17 cellular contexts compared by ENCODE assay signal in the genomic region with DNA sequence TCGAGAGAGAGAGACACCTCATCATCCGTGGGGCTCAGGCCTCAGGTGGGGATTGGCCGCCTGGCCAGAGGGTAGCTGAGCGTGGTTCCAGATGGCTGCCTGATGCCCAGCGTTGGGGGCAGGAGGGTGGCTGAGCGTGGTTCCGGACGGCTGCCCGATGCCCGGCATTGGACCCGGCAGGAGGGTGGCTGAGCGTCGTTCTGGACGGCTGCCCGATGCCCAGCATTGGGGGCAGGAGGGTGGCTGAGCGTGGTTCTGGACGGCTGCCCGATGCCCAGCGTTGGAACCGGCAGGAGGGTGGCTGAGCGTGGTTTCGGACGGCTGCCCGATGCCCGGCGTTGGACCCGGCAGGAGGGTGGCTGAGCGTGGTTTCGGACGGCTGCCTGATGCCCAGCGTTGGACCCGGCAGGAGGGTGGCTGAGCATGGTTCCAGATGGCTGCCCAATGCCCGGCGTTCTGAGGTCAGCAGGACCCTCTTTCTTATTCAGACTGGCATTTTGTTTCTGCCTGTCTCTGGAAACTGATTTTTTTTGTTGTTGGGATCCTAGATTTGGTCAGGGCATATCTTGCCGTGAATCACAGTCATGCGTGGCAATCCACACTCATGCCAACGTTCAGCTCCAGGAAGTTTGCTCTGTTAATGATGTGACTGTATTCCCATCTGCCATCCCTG. TPM values are rescaled to one million over a fixed set of nuclear protein-coding genes. Genes with fewer than 3 reads are reported as not detected.
A peak's percentile ranks its signal among the peaks of the same experiment; 100 is the strongest.
DNase-seq lines count a peak whose midpoint lies in the region; ATAC-seq and TF ChIP-seq lines count a peak whose summit lies in the region.
"Had no signal": no experiment of that assay in that cellular context is flagged by ENCODE, and none has a peak within 500 bp of the region (broad histone marks: within the 10 kb centered on the region; RNA-seq: fewer than 3 reads in every experiment).

No MANE protein-coding gene starts in this region.

- H3K4me1 Mint-ChIP-seq in natural killer cell treated with Interleukin-12 subunit alpha and Interleukin-12 subunit beta and Interleukin-15 and Interleukin-18, amount 100 ng/mL, for 72 hours (ENCODE audit: low read depth in 2 of 2): peaks cover 0 to 15% of the 10 kb centered on the region in 2 donors
- peaks cover 5 to 8% of the 10 kb centered on the region in 2 donors for H3K4me1 Mint-ChIP-seq in natural killer cell
- peaks cover 11% of the 10 kb centered on the region for H3K4me1 Mint-ChIP-seq in WTC11
- H3K4me1 Mint-ChIP-seq: CD14-positive monocyte had no signal

- POLR2A ChIA-PET in WTC11 (lab: Charles Lee): interaction anchor here (0.6 kb wide), 1 partner anchor 15 kb away, joined by 3 read pairs; no protein-coding TSS in a partner anchor
- POLR2A ChIA-PET in SK-N-SH (lab: Yijun Ruan, JAX): no interaction called here

- ATAC-seq in natural killer cell treated with Interleukin-12 subunit alpha and Interleukin-12 subunit beta and Interleukin-15 and Interleukin-18, amount 100 ng/mL, for 72 hours: no peak
- no peak for ATAC-seq in natural killer cell
- ATAC-seq in WTC11: no peak
- ATAC-seq in sciatic nerve: no peak
- ATAC-seq: Panc1 had no signal

- no peaks in the 10 kb centered on the region for H3K36me3 Mint-ChIP-seq in natural killer cell treated with Interleukin-12 subunit alpha and Interleukin-12 subunit beta and Interleukin-15 and Interleukin-18, amount 100 ng/mL, for 72 hours
- H3K36me3 Mint-ChIP-seq in natural killer cell: no peaks in the 10 kb centered on the region
- H3K36me3 Mint-ChIP-seq in WTC11: peaks cover 4% of the 10 kb centered on the region

- H3K4me3 ChIP-seq in SK-N-SH (ENCODE audit: low read depth in 2 of 2, low read length in 1 of 2): no peak overlapping the region
- H3K4me3 ChIP-seq: HAP-1 had no signal

- H3K4me1 ChIP-seq in SK-N-SH (ENCODE audit: control insufficient read depth in 1 of 2, insufficient read depth in 2 of 2, low read depth in 1 of 2, low read length in 1 of 2): no peaks in the 10 kb centered on the region
- H3K4me1 ChIP-seq: HAP-1 had no signal

- no peaks in the 10 kb centered on the region for H4K20me1 ChIP-seq in SK-N-SH (ENCODE audit: insufficient read depth)

- H3K27me3 ChIP-seq in SK-N-SH (ENCODE audit: insufficient read depth): peaks cover 71% of the 10 kb centered on the region

- H3K36me3 ChIP-seq in SK-N-SH (replicated peaks in 1 of 2; ENCODE audit: control insufficient read depth in 1 of 2, insufficient read depth in 2 of 2, low read length in 1 of 2): no peaks in the 10 kb centered on the region
- H3K36me3 ChIP-seq: HAP-1 had no signal

- CTCF ChIA-PET in WTC11 (lab: Charles Lee) (interaction anchor here (1.0 to 1.3 kb wide), 3 partner anchors 11 to 125 kb away, joined by 3 to 6 read pairs (median 3); no protein-coding TSS in a partner anchor), SK-N-SH (lab: Yijun Ruan, JAX) (interaction anchor here (0.7 to 1.5 kb wide), 3 partner anchors 13 to 125 kb away, joined by 3 to 4 read pairs (median 3); no protein-coding TSS in a partner anchor)

- peaks cover 7% of the 10 kb centered on the region for H3F3A ChIP-seq in SK-N-SH (replicated peaks; ENCODE audit: insufficient read depth)

- H3K27ac ChIP-seq in SK-N-SH (ENCODE audit: low read depth in 2 of 2, low read length in 1 of 2): no peak overlapping the region
- H3K27ac ChIP-seq: HL-60 had no signal

- H3K79me2 ChIP-seq in SK-N-SH (ENCODE audit: insufficient read depth): no peaks in the 10 kb centered on the region

- no peak overlapping the region for H2AFZ ChIP-seq in SK-N-SH (ENCODE audit: low read depth)

- H3K4me2 ChIP-seq in SK-N-SH: no peak overlapping the region

- no peak overlapping the region for H3K9ac ChIP-seq in SK-N-SH

- no peaks in the 10 kb centered on the region for H3K9me2 ChIP-seq in SK-N-SH

- peak; percentile 26 for DNase-seq in natural killer cell treated with Interleukin-12 subunit alpha and Interleukin-12 subunit beta and Interleukin-15 and Interleukin-18, amount 100 ng/mL, for 72 hours (ENCODE audit: low spot score)
- DNase-seq in natural killer cell: no peak
- DNase-seq in WTC11 (ENCODE audit: low spot score): peak; percentile 4
- DNase-seq in kidney tubule cell (ENCODE audit: low spot score): peak; percentile 63
- no peak for DNase-seq in sciatic nerve (ENCODE audit: low spot score)
- no peak for DNase-seq in midbrain (lab: John Stamatoyannopoulos, UW)
- DNase-seq in SK-N-SH: no peak
- DNase-seq: MV-4-11, NCI-H1436 treated with DMSO at 0.1 percent for 48 hours, NCI-H2029 treated with DMSO at 0.1 percent for 48 hours, NCI-H510A, NCI-H82, SHP77 had no signal

- no peak for TF ChIP-seq EP300 in SK-N-SH (IDR thresholded peaks at IDR 0.05; ENCODE audit: borderline replicate concordance in 1 of 2, low read depth in 1 of 2, low read length in 1 of 2)

- H3K9me3 ChIP-seq in SK-N-SH: no peaks in the 10 kb centered on the region
- H3K9me3 ChIP-seq: HAP-1 had no signal

- intact Hi-C loops in natural killer cell (cut with micrococcal nuclease): no loop called here
- intact Hi-C loops in sciatic nerve (cut with DNase I): no loop called here

- H3K27me3 Mint-ChIP-seq in natural killer cell treated with Interleukin-12 subunit alpha and Interleukin-12 subunit beta and Interleukin-15 and Interleukin-18, amount 100 ng/mL, for 72 hours: peaks cover 8 to 15% of the 10 kb centered on the region in 2 donors
- peaks cover 8 to 12% of the 10 kb centered on the region in 2 donors for H3K27me3 Mint-ChIP-seq in natural killer cell (ENCODE audit: low read depth in 2 of 2)
- H3K27me3 Mint-ChIP-seq in WTC11 (ENCODE audit: low read depth): peaks cover 59% of the 10 kb centered on the region

- no peaks in the 10 kb centered on the region for H3K9me3 Mint-ChIP-seq in natural killer cell treated with Interleukin-12 subunit alpha and Interleukin-12 subunit beta and Interleukin-15 and Interleukin-18, amount 100 ng/mL, for 72 hours
- no peaks in the 10 kb centered on the region for H3K9me3 Mint-ChIP-seq in natural killer cell
- H3K9me3 Mint-ChIP-seq in WTC11: peaks cover 5% of the 10 kb centered on the region

- 27% methylated on average over 20 of the region's 37 CpGs for WGBS in SK-N-SH (ENCODE audit: low lambda C conversion rate)

- H3K4me3 Mint-ChIP-seq in natural killer cell treated with Interleukin-12 subunit alpha and Interleukin-12 subunit beta and Interleukin-15 and Interleukin-18, amount 100 ng/mL, for 72 hours: no peak overlapping the region
- no peak overlapping the region for H3K4me3 Mint-ChIP-seq in natural killer cell
- no peak overlapping the region for H3K4me3 Mint-ChIP-seq in WTC11
- H3K4me3 Mint-ChIP-seq: CD14-positive monocyte had no signal

- no peak overlapping the region for H3K27ac Mint-ChIP-seq in natural killer cell treated with Interleukin-12 subunit alpha and Interleukin-12 subunit beta and Interleukin-15 and Interleukin-18, amount 100 ng/mL, for 72 hours
- no peak overlapping the region for H3K27ac Mint-ChIP-seq in natural killer cell
- no peak overlapping the region; the same call in 1 of the 2 replicates for H3K27ac Mint-ChIP-seq in WTC11
- H3K27ac Mint-ChIP-seq: CD14-positive monocyte had no signal

- no peak for TF ChIP-seq RAD21 in SK-N-SH (IDR thresholded peaks at IDR 0.05; ENCODE audit: low read length)

- TF ChIP-seq CTCF in natural killer cell (IDR thresholded peaks at IDR 0.05) (no peak), WTC11 (IDR thresholded peaks at IDR 0.05) (no peak), SK-N-SH (IDR thresholded peaks at IDR 0.05) (no peak)

TF ChIP-seq in SK-N-SH, 30 proteins besides CTCF, POLR2A, EP300 and RAD21 (continues in another document):
- TF ChIP-seq, protein P1, sequence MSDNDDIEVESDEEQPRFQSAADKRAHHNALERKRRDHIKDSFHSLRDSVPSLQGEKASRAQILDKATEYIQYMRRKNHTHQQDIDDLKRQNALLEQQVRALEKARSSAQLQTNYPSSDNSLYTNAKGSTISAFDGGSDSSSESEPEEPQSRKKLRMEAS (IDR thresholded peaks at IDR 0.05; ENCODE audit: low read depth): no peak
- TF ChIP-seq, protein P2, sequence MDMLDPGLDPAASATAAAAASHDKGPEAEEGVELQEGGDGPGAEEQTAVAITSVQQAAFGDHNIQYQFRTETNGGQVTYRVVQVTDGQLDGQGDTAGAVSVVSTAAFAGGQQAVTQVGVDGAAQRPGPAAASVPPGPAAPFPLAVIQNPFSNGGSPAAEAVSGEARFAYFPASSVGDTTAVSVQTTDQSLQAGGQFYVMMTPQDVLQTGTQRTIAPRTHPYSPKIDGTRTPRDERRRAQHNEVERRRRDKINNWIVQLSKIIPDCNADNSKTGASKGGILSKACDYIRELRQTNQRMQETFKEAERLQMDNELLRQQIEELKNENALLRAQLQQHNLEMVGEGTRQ (IDR thresholded peaks at IDR 0.05; ENCODE audit: borderline replicate concordance, low read depth, low read length): no peak
- no peak for TF ChIP-seq GATA2 (CRISPR knock-in tag; IDR thresholded peaks at IDR 0.05)
- TF ChIP-seq ELF1 (IDR thresholded peaks at IDR 0.05): no peak
- no peak for TF ChIP-seq JUND (IDR thresholded peaks at IDR 0.05)
- TF ChIP-seq MXI1 (IDR thresholded peaks at IDR 0.05; ENCODE audit: low read depth, low read length): no peak
- no peak for TF ChIP-seq RCOR1 (IDR thresholded peaks at IDR 0.05; ENCODE audit: low read length)
- no peak for TF ChIP-seq RFX5 (IDR thresholded peaks at IDR 0.05; ENCODE audit: low read length)
- TF ChIP-seq, protein P3, sequence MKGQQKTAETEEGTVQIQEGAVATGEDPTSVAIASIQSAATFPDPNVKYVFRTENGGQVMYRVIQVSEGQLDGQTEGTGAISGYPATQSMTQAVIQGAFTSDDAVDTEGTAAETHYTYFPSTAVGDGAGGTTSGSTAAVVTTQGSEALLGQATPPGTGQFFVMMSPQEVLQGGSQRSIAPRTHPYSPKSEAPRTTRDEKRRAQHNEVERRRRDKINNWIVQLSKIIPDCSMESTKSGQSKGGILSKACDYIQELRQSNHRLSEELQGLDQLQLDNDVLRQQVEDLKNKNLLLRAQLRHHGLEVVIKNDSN (IDR thresholded peaks at IDR 0.05; ENCODE audit: borderline replicate concordance, low read depth): no peak
- TF ChIP-seq CHD2 (IDR thresholded peaks at IDR 0.05; ENCODE audit: low read length, partially characterized antibody): no peak

RNA-seq across cellular contexts. Expression of a gene that starts 40.7 kb away (rescaled TPM):
- not detected for total RNA-seq in natural killer cell treated with Interleukin-12 subunit alpha and Interleukin-12 subunit beta and Interleukin-15 and Interleukin-18, amount 100 ng/mL, for 72 hours
- total RNA-seq in natural killer cell (not detected), WTC11 (2021) (0.66 to 1.1 TPM (median 0.90 TPM) in 3 replicates), sciatic nerve (not detected)
- not detected in 2 replicates for polyA plus RNA-seq in SK-N-SH (2012; rRNA removed)
- 0.01 TPM in 1 of 2 replicates, not detected in the other for polyA plus RNA-seq in SK-N-SH (2012; cell fraction: cytosol; rRNA removed)
- 0.22 TPM in 1 of 2 replicates, not detected in the other for polyA plus RNA-seq in SK-N-SH (2012; cell fraction: nucleus; rRNA removed)
- polyA plus RNA-seq: CD14-positive monocyte had no signal

Comparison
In these comparisons a context has a peak if more than half of its experiments do, and no peak if none do; other contexts are left out.
1. DNase-seq: peak in natural killer cell treated with Interleukin-12 subunit alpha and Interleukin-12 subunit beta and Interleukin-15 and Interleukin-18, amount 100 ng/mL, for 72 hours (single experiment), WTC11 (single experiment) and kidney tubule cell (single experiment); none in natural killer cell (single experiment), sciatic nerve (single experiment), midbrain (single experiment) and SK-N-SH (single experiment).